Comparison of ENCODE assay signal across 1 cellular context in the genomic region with DNA sequence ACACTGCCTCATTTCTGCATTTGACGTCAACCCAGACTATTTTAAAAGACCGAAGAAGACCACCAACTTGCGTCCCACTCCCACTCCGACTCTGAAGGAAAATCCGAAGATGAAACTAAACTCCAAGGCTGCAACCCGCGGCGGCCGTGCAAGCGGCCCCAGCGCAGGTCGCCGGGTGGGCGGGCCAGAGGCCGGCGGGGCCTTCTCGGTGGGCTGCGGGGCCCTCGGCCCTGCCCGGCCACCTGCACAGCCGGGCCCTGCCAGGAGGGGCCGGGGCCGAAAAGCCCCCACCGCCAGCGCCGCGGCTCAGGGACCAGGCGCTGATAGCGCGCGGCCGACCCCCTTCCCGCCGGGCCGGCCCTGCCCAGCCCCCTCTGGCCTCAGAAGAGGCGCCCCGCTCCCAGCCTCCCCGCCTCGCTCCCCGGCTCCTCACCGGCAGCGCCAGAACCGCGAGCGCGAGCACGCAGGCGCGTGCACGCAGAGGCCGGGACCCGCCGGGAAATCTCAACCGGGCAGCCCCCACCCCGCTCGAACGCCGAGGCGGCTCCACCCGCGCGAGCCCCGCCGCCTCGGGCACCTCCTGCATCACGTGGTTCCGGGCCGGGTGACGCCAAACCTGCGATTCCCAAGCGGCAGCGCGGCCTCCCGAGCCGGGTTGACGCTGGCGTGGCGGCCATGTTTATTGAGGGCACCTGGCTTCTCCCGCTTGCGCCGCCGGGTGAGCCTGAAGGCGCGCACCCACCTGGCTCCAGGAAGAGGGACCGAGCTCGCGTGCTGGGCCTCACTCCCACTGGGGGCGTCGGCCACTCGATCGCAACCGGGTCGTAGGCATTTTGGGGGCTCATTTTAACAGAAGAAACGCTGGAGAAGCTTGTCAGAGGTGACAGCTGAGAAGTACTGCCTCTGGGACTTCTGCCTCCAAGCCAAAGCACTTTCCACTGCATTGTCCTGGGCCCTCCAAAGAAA.
TF ChIP-seq lines count a peak whose summit lies in the region.

A gene (minus strand): TSS at position 589 of the 966 bp plus-strand sequence. CDS start 1,170 bp downstream, outside the sequence.

TF ChIP-seq in HepG2, 621 proteins besides CTCF, POLR2A, EP300 and RAD21 (continued from another document and continues in another):
- TF ChIP-seq, protein P1, sequence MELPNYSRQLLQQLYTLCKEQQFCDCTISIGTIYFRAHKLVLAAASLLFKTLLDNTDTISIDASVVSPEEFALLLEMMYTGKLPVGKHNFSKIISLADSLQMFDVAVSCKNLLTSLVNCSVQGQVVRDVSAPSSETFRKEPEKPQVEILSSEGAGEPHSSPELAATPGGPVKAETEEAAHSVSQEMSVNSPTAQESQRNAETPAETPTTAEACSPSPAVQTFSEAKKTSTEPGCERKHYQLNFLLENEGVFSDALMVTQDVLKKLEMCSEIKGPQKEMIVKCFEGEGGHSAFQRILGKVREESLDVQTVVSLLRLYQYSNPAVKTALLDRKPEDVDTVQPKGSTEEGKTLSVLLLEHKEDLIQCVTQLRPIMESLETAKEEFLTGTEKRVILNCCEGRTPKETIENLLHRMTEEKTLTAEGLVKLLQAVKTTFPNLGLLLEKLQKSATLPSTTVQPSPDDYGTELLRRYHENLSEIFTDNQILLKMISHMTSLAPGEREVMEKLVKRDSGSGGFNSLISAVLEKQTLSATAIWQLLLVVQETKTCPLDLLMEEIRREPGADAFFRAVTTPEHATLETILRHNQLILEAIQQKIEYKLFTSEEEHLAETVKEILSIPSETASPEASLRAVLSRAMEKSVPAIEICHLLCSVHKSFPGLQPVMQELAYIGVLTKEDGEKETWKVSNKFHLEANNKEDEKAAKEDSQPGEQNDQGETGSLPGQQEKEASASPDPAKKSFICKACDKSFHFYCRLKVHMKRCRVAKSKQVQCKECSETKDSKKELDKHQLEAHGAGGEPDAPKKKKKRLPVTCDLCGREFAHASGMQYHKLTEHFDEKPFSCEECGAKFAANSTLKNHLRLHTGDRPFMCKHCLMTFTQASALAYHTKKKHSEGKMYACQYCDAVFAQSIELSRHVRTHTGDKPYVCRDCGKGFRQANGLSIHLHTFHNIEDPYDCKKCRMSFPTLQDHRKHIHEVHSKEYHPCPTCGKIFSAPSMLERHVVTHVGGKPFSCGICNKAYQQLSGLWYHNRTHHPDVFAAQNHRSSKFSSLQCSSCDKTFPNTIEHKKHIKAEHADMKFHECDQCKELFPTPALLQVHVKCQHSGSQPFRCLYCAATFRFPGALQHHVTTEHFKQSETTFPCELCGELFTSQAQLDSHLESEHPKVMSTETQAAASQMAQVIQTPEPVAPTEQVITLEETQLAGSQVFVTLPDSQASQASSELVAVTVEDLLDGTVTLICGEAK (IDR thresholded peaks at IDR 0.05), result no peak
- TF ChIP-seq, protein P1 (CRISPR knock-in tag; IDR thresholded peaks at IDR 0.05), result peak; percentile 86
- TF ChIP-seq AGO2 (optimal IDR thresholded peaks at IDR 0.05; ENCODE audit: low read depth, low read length), result peak; percentile 91
- TF ChIP-seq SATB2 (CRISPR knock-in tag; IDR thresholded peaks at IDR 0.05), result 0 out of 2 replicates have a peak, but pooled peaks have one; percentile 55
- TF ChIP-seq, protein P2, sequence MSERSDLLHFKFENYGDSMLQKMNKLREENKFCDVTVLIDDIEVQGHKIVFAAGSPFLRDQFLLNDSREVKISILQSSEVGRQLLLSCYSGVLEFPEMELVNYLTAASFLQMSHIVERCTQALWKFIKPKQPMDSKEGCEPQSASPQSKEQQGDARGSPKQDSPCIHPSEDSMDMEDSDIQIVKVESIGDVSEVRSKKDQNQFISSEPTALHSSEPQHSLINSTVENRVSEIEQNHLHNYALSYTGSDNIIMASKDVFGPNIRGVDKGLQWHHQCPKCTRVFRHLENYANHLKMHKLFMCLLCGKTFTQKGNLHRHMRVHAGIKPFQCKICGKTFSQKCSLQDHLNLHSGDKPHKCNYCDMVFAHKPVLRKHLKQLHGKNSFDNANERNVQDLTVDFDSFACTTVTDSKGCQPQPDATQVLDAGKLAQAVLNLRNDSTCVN (CRISPR knock-in tag; IDR thresholded peaks at IDR 0.05; ENCODE audit: borderline replicate concordance), result peak; percentile 86
- TF ChIP-seq ZNF569 (CRISPR knock-in tag; IDR thresholded peaks at IDR 0.05; ENCODE audit: borderline replicate concordance), result no peak
- TF ChIP-seq TARDBP (CRISPR knock-in tag; IDR thresholded peaks at IDR 0.05), result peak; percentile 89
- no peak for TF ChIP-seq SRF (IDR thresholded peaks at IDR 0.05; ENCODE audit: low read depth, low read length)
- TF ChIP-seq PAX8 (CRISPR knock-in tag; IDR thresholded peaks at IDR 0.05; ENCODE audit: borderline replicate concordance), result no peak
- TF ChIP-seq, protein P3, sequence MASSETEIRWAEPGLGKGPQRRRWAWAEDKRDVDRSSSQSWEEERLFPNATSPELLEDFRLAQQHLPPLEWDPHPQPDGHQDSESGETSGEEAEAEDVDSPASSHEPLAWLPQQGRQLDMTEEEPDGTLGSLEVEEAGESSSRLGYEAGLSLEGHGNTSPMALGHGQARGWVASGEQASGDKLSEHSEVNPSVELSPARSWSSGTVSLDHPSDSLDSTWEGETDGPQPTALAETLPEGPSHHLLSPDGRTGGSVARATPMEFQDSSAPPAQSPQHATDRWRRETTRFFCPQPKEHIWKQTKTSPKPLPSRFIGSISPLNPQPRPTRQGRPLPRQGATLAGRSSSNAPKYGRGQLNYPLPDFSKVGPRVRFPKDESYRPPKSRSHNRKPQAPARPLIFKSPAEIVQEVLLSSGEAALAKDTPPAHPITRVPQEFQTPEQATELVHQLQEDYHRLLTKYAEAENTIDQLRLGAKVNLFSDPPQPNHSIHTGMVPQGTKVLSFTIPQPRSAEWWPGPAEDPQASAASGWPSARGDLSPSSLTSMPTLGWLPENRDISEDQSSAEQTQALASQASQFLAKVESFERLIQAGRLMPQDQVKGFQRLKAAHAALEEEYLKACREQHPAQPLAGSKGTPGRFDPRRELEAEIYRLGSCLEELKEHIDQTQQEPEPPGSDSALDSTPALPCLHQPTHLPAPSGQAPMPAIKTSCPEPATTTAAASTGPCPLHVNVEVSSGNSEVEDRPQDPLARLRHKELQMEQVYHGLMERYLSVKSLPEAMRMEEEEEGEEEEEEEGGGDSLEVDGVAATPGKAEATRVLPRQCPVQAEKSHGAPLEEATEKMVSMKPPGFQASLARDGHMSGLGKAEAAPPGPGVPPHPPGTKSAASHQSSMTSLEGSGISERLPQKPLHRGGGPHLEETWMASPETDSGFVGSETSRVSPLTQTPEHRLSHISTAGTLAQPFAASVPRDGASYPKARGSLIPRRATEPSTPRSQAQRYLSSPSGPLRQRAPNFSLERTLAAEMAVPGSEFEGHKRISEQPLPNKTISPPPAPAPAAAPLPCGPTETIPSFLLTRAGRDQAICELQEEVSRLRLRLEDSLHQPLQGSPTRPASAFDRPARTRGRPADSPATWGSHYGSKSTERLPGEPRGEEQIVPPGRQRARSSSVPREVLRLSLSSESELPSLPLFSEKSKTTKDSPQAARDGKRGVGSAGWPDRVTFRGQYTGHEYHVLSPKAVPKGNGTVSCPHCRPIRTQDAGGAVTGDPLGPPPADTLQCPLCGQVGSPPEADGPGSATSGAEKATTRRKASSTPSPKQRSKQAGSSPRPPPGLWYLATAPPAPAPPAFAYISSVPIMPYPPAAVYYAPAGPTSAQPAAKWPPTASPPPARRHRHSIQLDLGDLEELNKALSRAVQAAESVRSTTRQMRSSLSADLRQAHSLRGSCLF (CRISPR knock-in tag; IDR thresholded peaks at IDR 0.05; ENCODE audit: borderline replicate concordance), result 0 out of 2 replicates have a peak, but pooled peaks have one; percentile 33
- TF ChIP-seq, protein P4, sequence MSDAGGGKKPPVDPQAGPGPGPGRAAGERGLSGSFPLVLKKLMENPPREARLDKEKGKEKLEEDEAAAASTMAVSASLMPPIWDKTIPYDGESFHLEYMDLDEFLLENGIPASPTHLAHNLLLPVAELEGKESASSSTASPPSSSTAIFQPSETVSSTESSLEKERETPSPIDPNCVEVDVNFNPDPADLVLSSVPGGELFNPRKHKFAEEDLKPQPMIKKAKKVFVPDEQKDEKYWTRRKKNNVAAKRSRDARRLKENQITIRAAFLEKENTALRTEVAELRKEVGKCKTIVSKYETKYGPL (CRISPR knock-in tag; IDR thresholded peaks at IDR 0.05), result peak; percentile 30; the same call in 1 of the 2 replicates
- TF ChIP-seq DNMT1 (CRISPR knock-in tag; IDR thresholded peaks at IDR 0.05), result peak; percentile 76; the same call in 1 of the 2 replicates
- TF ChIP-seq ZNF746 (CRISPR knock-in tag; IDR thresholded peaks at IDR 0.05), result peak; percentile 67
- TF ChIP-seq ZNF264 (CRISPR knock-in tag; IDR thresholded peaks at IDR 0.05), result peak; percentile 59; the same call in 1 of the 2 replicates
- TF ChIP-seq CENPT (CRISPR knock-in tag; IDR thresholded peaks at IDR 0.05; ENCODE audit: low read depth), result 0 out of 2 replicates have a peak, but pooled peaks have one; percentile 71
- TF ChIP-seq, protein P5, sequence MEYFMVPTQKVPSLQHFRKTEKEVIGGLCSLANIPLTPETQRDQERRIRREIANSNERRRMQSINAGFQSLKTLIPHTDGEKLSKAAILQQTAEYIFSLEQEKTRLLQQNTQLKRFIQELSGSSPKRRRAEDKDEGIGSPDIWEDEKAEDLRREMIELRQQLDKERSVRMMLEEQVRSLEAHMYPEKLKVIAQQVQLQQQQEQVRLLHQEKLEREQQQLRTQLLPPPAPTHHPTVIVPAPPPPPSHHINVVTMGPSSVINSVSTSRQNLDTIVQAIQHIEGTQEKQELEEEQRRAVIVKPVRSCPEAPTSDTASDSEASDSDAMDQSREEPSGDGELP (IDR thresholded peaks at IDR 0.05; ENCODE audit: borderline replicate concordance, low read depth), result 0 out of 2 replicates have a peak, but pooled peaks have one; percentile 45
- no peak for TF ChIP-seq ZNF17 (CRISPR knock-in tag; IDR thresholded peaks at IDR 0.05)
- peak; percentile 34; the same call in 1 of the 2 replicates for TF ChIP-seq HOXA5 (CRISPR knock-in tag; IDR thresholded peaks at IDR 0.05)
- TF ChIP-seq FOXK1 (CRISPR knock-in tag; IDR thresholded peaks at IDR 0.05; ENCODE audit: borderline replicate concordance, low read depth), result peak; percentile 57; the same call in 1 of the 2 replicates
- no peak for TF ChIP-seq ZBTB20 (CRISPR knock-in tag; IDR thresholded peaks at IDR 0.05; ENCODE audit: borderline replicate concordance, low read depth)
- peak; percentile 98 for TF ChIP-seq SMAD1 (CRISPR knock-in tag; IDR thresholded peaks at IDR 0.05; ENCODE audit: borderline replicate concordance, low read depth)
- TF ChIP-seq, protein P6, sequence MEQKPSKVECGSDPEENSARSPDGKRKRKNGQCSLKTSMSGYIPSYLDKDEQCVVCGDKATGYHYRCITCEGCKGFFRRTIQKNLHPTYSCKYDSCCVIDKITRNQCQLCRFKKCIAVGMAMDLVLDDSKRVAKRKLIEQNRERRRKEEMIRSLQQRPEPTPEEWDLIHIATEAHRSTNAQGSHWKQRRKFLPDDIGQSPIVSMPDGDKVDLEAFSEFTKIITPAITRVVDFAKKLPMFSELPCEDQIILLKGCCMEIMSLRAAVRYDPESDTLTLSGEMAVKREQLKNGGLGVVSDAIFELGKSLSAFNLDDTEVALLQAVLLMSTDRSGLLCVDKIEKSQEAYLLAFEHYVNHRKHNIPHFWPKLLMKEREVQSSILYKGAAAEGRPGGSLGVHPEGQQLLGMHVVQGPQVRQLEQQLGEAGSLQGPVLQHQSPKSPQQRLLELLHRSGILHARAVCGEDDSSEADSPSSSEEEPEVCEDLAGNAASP (CRISPR knock-in tag; IDR thresholded peaks at IDR 0.05; ENCODE audit: borderline replicate concordance), result peak; percentile 57; the same call in 1 of the 2 replicates
- TF ChIP-seq, protein P7, sequence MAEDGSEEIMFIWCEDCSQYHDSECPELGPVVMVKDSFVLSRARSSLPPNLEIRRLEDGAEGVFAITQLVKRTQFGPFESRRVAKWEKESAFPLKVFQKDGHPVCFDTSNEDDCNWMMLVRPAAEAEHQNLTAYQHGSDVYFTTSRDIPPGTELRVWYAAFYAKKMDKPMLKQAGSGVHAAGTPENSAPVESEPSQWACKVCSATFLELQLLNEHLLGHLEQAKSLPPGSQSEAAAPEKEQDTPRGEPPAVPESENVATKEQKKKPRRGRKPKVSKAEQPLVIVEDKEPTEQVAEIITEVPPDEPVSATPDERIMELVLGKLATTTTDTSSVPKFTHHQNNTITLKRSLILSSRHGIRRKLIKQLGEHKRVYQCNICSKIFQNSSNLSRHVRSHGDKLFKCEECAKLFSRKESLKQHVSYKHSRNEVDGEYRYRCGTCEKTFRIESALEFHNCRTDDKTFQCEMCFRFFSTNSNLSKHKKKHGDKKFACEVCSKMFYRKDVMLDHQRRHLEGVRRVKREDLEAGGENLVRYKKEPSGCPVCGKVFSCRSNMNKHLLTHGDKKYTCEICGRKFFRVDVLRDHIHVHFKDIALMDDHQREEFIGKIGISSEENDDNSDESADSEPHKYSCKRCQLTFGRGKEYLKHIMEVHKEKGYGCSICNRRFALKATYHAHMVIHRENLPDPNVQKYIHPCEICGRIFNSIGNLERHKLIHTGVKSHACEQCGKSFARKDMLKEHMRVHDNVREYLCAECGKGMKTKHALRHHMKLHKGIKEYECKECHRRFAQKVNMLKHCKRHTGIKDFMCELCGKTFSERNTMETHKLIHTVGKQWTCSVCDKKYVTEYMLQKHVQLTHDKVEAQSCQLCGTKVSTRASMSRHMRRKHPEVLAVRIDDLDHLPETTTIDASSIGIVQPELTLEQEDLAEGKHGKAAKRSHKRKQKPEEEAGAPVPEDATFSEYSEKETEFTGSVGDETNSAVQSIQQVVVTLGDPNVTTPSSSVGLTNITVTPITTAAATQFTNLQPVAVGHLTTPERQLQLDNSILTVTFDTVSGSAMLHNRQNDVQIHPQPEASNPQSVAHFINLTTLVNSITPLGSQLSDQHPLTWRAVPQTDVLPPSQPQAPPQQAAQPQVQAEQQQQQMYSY (CRISPR knock-in tag; IDR thresholded peaks at IDR 0.05), result no peak; the same call in 1 of the 2 replicates
- TF ChIP-seq KAT7 (CRISPR knock-in tag; IDR thresholded peaks at IDR 0.05; ENCODE audit: borderline replicate concordance), result no peak; the same call in 1 of the 2 replicates
- 0 out of 2 replicates have a peak, but pooled peaks have one; percentile 31 for TF ChIP-seq CHD2 (IDR thresholded peaks at IDR 0.05; ENCODE audit: low read depth, low read length)
